8 cellular contexts compared by ENCODE assay signal in the genomic region with DNA sequence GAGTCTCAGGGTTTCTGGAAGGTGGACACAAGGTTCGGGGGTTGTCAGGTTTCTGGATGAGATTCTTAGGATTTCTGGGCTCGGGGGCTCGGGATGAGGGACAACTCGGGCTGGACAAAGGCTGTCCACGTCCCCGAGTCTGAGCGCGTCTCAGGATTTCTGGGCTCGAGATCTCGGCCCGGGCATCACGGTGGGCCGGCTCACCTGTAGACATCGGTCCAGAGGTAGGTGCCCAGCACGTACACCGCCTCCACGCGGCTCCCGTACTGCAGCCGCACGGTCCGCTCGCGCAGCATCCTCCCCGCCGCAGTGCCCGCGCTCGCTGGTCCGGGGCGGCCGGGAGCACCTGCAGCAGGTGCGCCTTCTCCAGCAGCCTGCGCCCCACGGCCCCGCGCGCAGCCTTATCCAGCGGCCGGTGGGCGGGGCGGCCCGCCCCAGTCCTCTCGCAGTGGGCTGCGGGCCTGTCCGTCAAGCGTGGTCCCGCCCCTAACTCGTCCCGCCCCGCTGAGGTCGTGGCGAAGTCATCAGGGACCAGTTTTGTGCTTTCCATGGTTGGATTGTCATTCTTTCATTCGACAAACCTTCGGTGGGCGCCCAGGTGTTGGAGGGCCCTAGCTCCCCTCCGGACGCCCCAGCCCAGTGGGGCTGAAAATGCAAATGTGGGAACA. TPM values are rescaled to one million over a fixed set of nuclear protein-coding genes. Genes with fewer than 3 reads are reported as not detected.
DNase-seq lines count a peak whose midpoint lies in the region; ATAC-seq and TF ChIP-seq lines count a peak whose summit lies in the region.
"Had no signal": no experiment of that assay in that cellular context is flagged by ENCODE, and none has a peak within 500 bp of the region (broad histone marks: within the 10 kb centered on the region; RNA-seq: fewer than 3 reads in every experiment).

PADI2 (minus strand) TSS at position 376 of the 668 bp plus-strand sequence; CDS start at position 296, 80 bp downstream.

- H3K4me3 ChIP-seq in MM.1S (ENCODE audit: low read length) = 0 out of 2 replicates have a peak within 1 kb of the TSS, but pooled peaks have one; percentile 20
- peak within 1 kb of the TSS; percentile 76 for H3K4me3 ChIP-seq in iPS-20b (ENCODE audit: low read length)
- peak within 1 kb of the TSS; percentile 90 to 91 (median 91) for H3K4me3 ChIP-seq in skeletal muscle tissue (ENCODE audit: low read length in 3 of 3)

- peaks cover 7% of the 10 kb centered on the region; the same call in 1 of the 2 replicates for H3K4me1 ChIP-seq in MM.1S (ENCODE audit: low read length)
- peaks cover 3% of the 10 kb centered on the region; the same call in 1 of the 2 replicates for H3K4me1 ChIP-seq in iPS-20b (ENCODE audit: insufficient read depth, low read length)
- peaks cover 54 to 81% (median 69%) of the 10 kb centered on the region in 3 donors for H3K4me1 ChIP-seq in skeletal muscle tissue (ENCODE audit: control insufficient read depth in 3 of 3, insufficient read depth in 3 of 3, low read length in 3 of 3)

- no peak within 1 kb of the TSS for H3K27ac ChIP-seq in MM.1S (ENCODE audit: low read length)
- H3K27ac ChIP-seq in iPS-20b (ENCODE audit: low read length) = no peak within 1 kb of the TSS
- peak within 1 kb of the TSS; percentile 98 for H3K27ac ChIP-seq in skeletal muscle tissue (ENCODE audit: low read depth, low read length)
- H3K27ac ChIP-seq: epithelial cell of prostate had no signal

- no peaks in the 10 kb centered on the region for H3K9me2 ChIP-seq in MM.1S (replicated peaks; ENCODE audit: insufficient read depth, low read length)

- peak within 1 kb of the TSS; percentile 76 to 83 (median 78) for H3K4me3 Mint-ChIP-seq in brain

- H3K36me3 Mint-ChIP-seq in brain = no peaks in the 10 kb centered on the region

- peak within 1 kb of the TSS in 2 of 5 experiments; percentile 48 to 67 for H3K27ac Mint-ChIP-seq in brain

- H3K4me2 ChIP-seq in MM.1S (ENCODE audit: low read depth, low read length) = peak within 1 kb of the TSS; percentile 52

- peaks cover 62% of the 10 kb centered on the region for H3K27me3 Mint-ChIP-seq in brain

- TF ChIP-seq CTCF in MM.1S (IDR thresholded peaks at IDR 0.05; ENCODE audit: low read length) (no peak), brain (conservative IDR thresholded peaks at IDR 0.05) (no peak)

- peaks cover 100% of the 10 kb centered on the region for H3K27me3 ChIP-seq in MM.1S (replicated peaks; ENCODE audit: insufficient read depth, low read length)
- peaks cover 61% of the 10 kb centered on the region for H3K27me3 ChIP-seq in iPS-20b (ENCODE audit: insufficient read depth, low read length)
- H3K27me3 ChIP-seq in skeletal muscle tissue (ENCODE audit: control insufficient read depth in 3 of 3, insufficient read depth in 3 of 3, low read length in 3 of 3) = peaks cover 4 to 26% (median 15%) of the 10 kb centered on the region in 3 donors

- H3F3A ChIP-seq in MM.1S (ENCODE audit: insufficient read depth, low read length) = no peaks in the 10 kb centered on the region

- H3K9me3 ChIP-seq in MM.1S (replicated peaks; ENCODE audit: insufficient read depth, low read length) (no peaks in the 10 kb centered on the region), iPS-20b (ENCODE audit: insufficient read depth, low read depth, low read length) (no peaks in the 10 kb centered on the region), skeletal muscle tissue (ENCODE audit: control insufficient read depth in 3 of 3, low read length in 3 of 3) (no peaks in the 10 kb centered on the region)

- no peaks in the 10 kb centered on the region for H4K20me1 ChIP-seq in MM.1S (ENCODE audit: insufficient read depth, low read length)

- H3K9ac ChIP-seq in MM.1S (ENCODE audit: low read length) = no peak within 1 kb of the TSS
- H3K9ac ChIP-seq in iPS-20b (ENCODE audit: low read depth, low read length) = peak within 1 kb of the TSS; percentile 41; the same call in 1 of the 2 replicates
- H3K9ac ChIP-seq in skeletal muscle tissue (ENCODE audit: low read depth in 1 of 3, low read length in 3 of 3) = peak within 1 kb of the TSS; percentile 95 to 100 (median 100)

- H3K4me1 Mint-ChIP-seq in brain = peaks cover 52% of the 10 kb centered on the region

- H3K9me3 Mint-ChIP-seq in brain = no peaks in the 10 kb centered on the region

- no peaks in the 10 kb centered on the region for H3K36me3 ChIP-seq in MM.1S (replicated peaks; ENCODE audit: insufficient read depth, low read length)
- H3K36me3 ChIP-seq in iPS-20b (ENCODE audit: insufficient read depth, low read depth, low read length) = no peaks in the 10 kb centered on the region
- peaks cover 0 to 9% (median 3%) of the 10 kb centered on the region in 3 donors for H3K36me3 ChIP-seq in skeletal muscle tissue (ENCODE audit: control insufficient read depth in 3 of 3, insufficient read depth in 3 of 3, low read length in 3 of 3)

- no peak within 1 kb of the TSS for H2AFZ ChIP-seq in MM.1S (ENCODE audit: low read length)

- H3K79me2 ChIP-seq in MM.1S (ENCODE audit: low read length) = no peaks in the 10 kb centered on the region

- peak; percentile 66 for ATAC-seq in GM19023 (IDR thresholded peaks at IDR 0.05; ENCODE audit: unreplicated experiment)

- peak; percentile 52 for DNase-seq in MM.1S
- DNase-seq in T-helper 9 cell = peak; percentile 27
- DNase-seq in HuH-7.5 (ENCODE audit: low spot score) = no peak

RNA-seq across cellular contexts. Expression of gene PADI2, which starts in this region (rescaled TPM):
- 110 TPM for polyA plus RNA-seq in brain (ENCODE audit: insufficient read depth, low read depth, low replicate concordance)
- total RNA-seq in skeletal muscle tissue = 33.9 TPM

Comparison
In these comparisons a context has a peak if more than half of its experiments do, and no peak if none do; other contexts are left out.
1. H3K4me3 ChIP-seq: peak in every context shown above with its lines; median percentile 91 in skeletal muscle tissue; 76 in iPS-20b; 20 in MM.1S.